ENCODE assay signal across 13 cellular contexts in genomic region chr1:99265124-99265523, GRCh38. TPM values are rescaled to one million over a fixed set of nuclear protein-coding genes. Genes with fewer than 3 reads are reported as not detected.
A peak's percentile ranks its signal among the peaks of the same experiment; 100 is the strongest.
DNase-seq lines count a peak whose midpoint lies in the region; ATAC-seq and TF ChIP-seq lines count a peak whose summit lies in the region.
"Had no signal": no experiment of that assay in that cellular context is flagged by ENCODE, and none has a peak within 500 bp of the region (broad histone marks: within the 10 kb centered on the region; RNA-seq: fewer than 3 reads in every experiment).

No MANE protein-coding gene starts in this region.

- H3K9me3 ChIP-seq in IMR-90 (ENCODE audit: control insufficient read depth, insufficient read depth, low read length) (no peaks in the 10 kb centered on the region), esophagus squamous epithelium (no peaks in the 10 kb centered on the region)

- POLR2A ChIA-PET in IMR-90 (lab: Charles Lee; ENCODE audit: unreplicated experiment), result no interaction called here

- no peak overlapping the region for H2AK9ac ChIP-seq in IMR-90 (replicated peaks; ENCODE audit: low read depth, low read length, poor library complexity)

- DNase-seq in Calu3, result no peak
- no peak for DNase-seq in IMR-90
- DNase-seq in esophagus squamous epithelium (lab: John Stamatoyannopoulos, UW), result no peak
- no peak for DNase-seq in osteocyte (ENCODE audit: extremely low spot score, unreplicated experiment)
- DNase-seq in stimulated activated CD4-positive, alpha-beta T cell treated with anti-CD3 and anti-CD28 coated beads, Interleukin-4, amount 100 ng/mL, for 1 hour, result no peak
- no peak for DNase-seq in stimulated activated naive CD4-positive, alpha-beta T cell (lab: John Stamatoyannopoulos, UW)
- no peak for DNase-seq in NOMO-1 treated with DMSO at 0.1 percent for 48 hours (lab: John Stamatoyannopoulos, UW; ENCODE audit: unreplicated experiment)
- DNase-seq: activated T-cell treated with anti-CD3 and anti-CD28 coated beads, Interleukin-2, amount 50 U/mL, for 4 hours; T1000 had no signal

- H4K20me1 ChIP-seq in IMR-90 (ENCODE audit: insufficient read depth, low read length), result no peaks in the 10 kb centered on the region

- peak overlapping the region; percentile 71; the same call in 1 of the 3 replicates for H2BK15ac ChIP-seq in IMR-90 (ENCODE audit: low read depth, low read length)

- peaks cover 0 to 24% of the 10 kb centered on the region in 2 experiments; a peak in 2 of 4 replicates for H3K79me1 ChIP-seq in IMR-90 (ENCODE audit: low read depth in 1 of 2, low read length in 2 of 2)

- H3K4ac ChIP-seq in IMR-90 (ENCODE audit: low read depth, low read length), result peak overlapping the region; percentile 81; the same call in 1 of the 2 replicates

- peaks cover 17% of the 10 kb centered on the region for H3K27me3 Mint-ChIP-seq in Calu3 (ENCODE audit: unreplicated experiment)
- H3K27me3 Mint-ChIP-seq in osteocyte (ENCODE audit: unreplicated experiment), result peaks cover 32% of the 10 kb centered on the region
- peaks cover 37% of the 10 kb centered on the region for H3K27me3 Mint-ChIP-seq in activated T-helper 17 cell treated with anti-CD3 and anti-CD28 coated beads, Interleukin-2, amount 50 U/mL, for 72 hours

- CTCF ChIA-PET in Calu3 (lab: Charles Lee) (no interaction called here), IMR-90 (lab: Yijun Ruan, JAX) (no interaction called here)

- H3K23ac ChIP-seq in IMR-90 (ENCODE audit: low read depth, low read length), result 0 out of 2 replicates have a peak overlapping the region, but pooled peaks have one; percentile 85

- H3K4me2 ChIP-seq in IMR-90 (ENCODE audit: low read depth, low read length), result peak overlapping the region; percentile 82

- ATAC-seq in IMR-90 (ENCODE audit: low read depth), result no peak
- ATAC-seq in activated T-helper 17 cell treated with anti-CD3 and anti-CD28 coated beads, Interleukin-2, amount 50 U/mL, for 72 hours (replicated peaks), result no peak

- H4K8ac ChIP-seq in IMR-90 (ENCODE audit: low read depth in 2 of 2, low read length in 2 of 2), result 0 out of 4 replicates have a peak overlapping the region, but pooled peaks of 1 of the 2 experiments have one; percentile 26

- H2AFZ ChIP-seq in IMR-90 (replicated peaks; ENCODE audit: low read length, poor library complexity), result no peak overlapping the region

- H2BK20ac ChIP-seq in IMR-90 (ENCODE audit: low read depth, low read length), result no peak overlapping the region

- H3K4me1 ChIP-seq in IMR-90 (ENCODE audit: control insufficient read depth, insufficient read depth, low read length) (peaks cover 14% of the 10 kb centered on the region), esophagus squamous epithelium (peaks cover 0 to 10% (median 5%) of the 10 kb centered on the region in 3 donors)
- H3K4me1 ChIP-seq: parathyroid adenoma had no signal

- no peak overlapping the region for H4K5ac ChIP-seq in IMR-90 (ENCODE audit: low read depth, low read length)

- BruUV-seq in Calu3 (replicated peaks; lab: Mats Ljungman, UMichigan) (no TSS peak), IMR-90 (replicated peaks; lab: Mats Ljungman, UMichigan) (no TSS peak)

- H3K14ac ChIP-seq in IMR-90 (replicated peaks; ENCODE audit: low read depth, low read length), result no peak overlapping the region

- H3K4me3 ChIP-seq in IMR-90 (ENCODE audit: insufficient read depth, low read depth, low read length) (peak overlapping the region; percentile 57), esophagus squamous epithelium (peak overlapping the region in 3 of 4 donors; percentile 41 to 58 (median 44))

- H3K4me1 Mint-ChIP-seq in Calu3 (ENCODE audit: low read depth, unreplicated experiment) (no peaks in the 10 kb centered on the region), osteocyte (ENCODE audit: unreplicated experiment) (peaks cover 17% of the 10 kb centered on the region)
- H3K4me1 Mint-ChIP-seq in activated T-helper 17 cell treated with anti-CD3 and anti-CD28 coated beads, Interleukin-2, amount 50 U/mL, for 72 hours, result no peaks in the 10 kb centered on the region

- H3K27me3 ChIP-seq in IMR-90 (ENCODE audit: control insufficient read depth, insufficient read depth, low read length) (no peaks in the 10 kb centered on the region), esophagus squamous epithelium (peaks cover 0 to 28% (median 0%) of the 10 kb centered on the region in 4 donors)

- no peak overlapping the region for H3K18ac ChIP-seq in IMR-90 (ENCODE audit: low read depth, low read length)

- in situ Hi-C loops in IMR-90 (cut with MboI; ENCODE audit: low sequenced_read_pairs), result no loop called here

- intact Hi-C loops in Calu3 (cut with micrococcal nuclease; ENCODE audit: unreplicated experiment), result no loop called here
- intact Hi-C loops in IMR-90 (cut with micrococcal nuclease), result loop anchor here (5.0 kb wide), 2 partner anchors 182 to 417 kb away; no protein-coding TSS in a partner anchor
- intact Hi-C loops in esophagus squamous epithelium (cut with DNase I), result no loop called here

- H2BK120ac ChIP-seq in IMR-90 (ENCODE audit: low read depth, low read length), result peak overlapping the region; percentile 48; the same call in 1 of the 2 replicates

- WGBS in IMR-90 (ENCODE audit: extremely low coverage in 2 of 2, insufficient read length in 1 of 2), 2 experiments, result no CpG with 5 or more reads among the region's 3 CpGs
- WGBS in esophagus squamous epithelium, 2 donors, result 45 to 53% methylated on average over 3 of the region's 3 CpGs

- H3K9me1 ChIP-seq in IMR-90 (ENCODE audit: insufficient read depth, low read length), result peaks cover 6% of the 10 kb centered on the region

- TF ChIP-seq CTCF in Calu3 (IDR thresholded peaks at IDR 0.05; ENCODE audit: unreplicated experiment), result no peak
- no peak for TF ChIP-seq CTCF in IMR-90 (conservative IDR thresholded peaks at IDR 0.05; ENCODE audit: low read depth, low read length)
- no peak for TF ChIP-seq CTCF in esophagus squamous epithelium (IDR thresholded peaks at IDR 0.05)
- no peak for TF ChIP-seq CTCF in osteocyte (IDR thresholded peaks at IDR 0.05)

- TF ChIP-seq RAD21 in IMR-90 (IDR thresholded peaks at IDR 0.05; ENCODE audit: low read length), result no peak

- H3K36me3 Mint-ChIP-seq in Calu3 (ENCODE audit: insufficient read depth, unreplicated experiment) (peaks cover 9% of the 10 kb centered on the region), osteocyte (ENCODE audit: unreplicated experiment) (no peaks in the 10 kb centered on the region)
- no peaks in the 10 kb centered on the region for H3K36me3 Mint-ChIP-seq in activated T-helper 17 cell treated with anti-CD3 and anti-CD28 coated beads, Interleukin-2, amount 50 U/mL, for 72 hours (ENCODE audit: low read depth)

- dilution Hi-C loops in IMR-90 (cut with HindIII; ENCODE audit: low sequenced_read_pairs, unreplicated experiment), result no loop called here

- H3K9me3 Mint-ChIP-seq in Calu3 (ENCODE audit: low read depth, unreplicated experiment), result no peaks in the 10 kb centered on the region
- H3K9me3 Mint-ChIP-seq in osteocyte (ENCODE audit: unreplicated experiment), result no peaks in the 10 kb centered on the region
- no peaks in the 10 kb centered on the region for H3K9me3 Mint-ChIP-seq in activated T-helper 17 cell treated with anti-CD3 and anti-CD28 coated beads, Interleukin-2, amount 50 U/mL, for 72 hours
- H3K9me3 Mint-ChIP-seq: activated T-cell treated with anti-CD3 and anti-CD28 coated beads, Interleukin-2, amount 50 U/mL, for 4 hours had no signal

- no peak overlapping the region for H3K9ac ChIP-seq in IMR-90 (ENCODE audit: low read depth, low read length)
- H3K9ac ChIP-seq: parathyroid adenoma had no signal

- H3K56ac ChIP-seq in IMR-90 (ENCODE audit: extremely low read depth, insufficient read depth, low read length), result no peak overlapping the region

- TF ChIP-seq POLR2A in IMR-90 (IDR thresholded peaks at IDR 0.05; ENCODE audit: low read depth, low read length), result no peak
- no peak for TF ChIP-seq POLR2A in esophagus squamous epithelium (IDR thresholded peaks at IDR 0.05)

- no peak overlapping the region for H2BK5ac ChIP-seq in IMR-90 (ENCODE audit: low read depth, low read length, poor library complexity, severe bottlenecking)

- H3K4me3 Mint-ChIP-seq in Calu3 (ENCODE audit: low read depth, unreplicated experiment) (peak overlapping the region; percentile 84), osteocyte (ENCODE audit: unreplicated experiment) (peak overlapping the region; percentile 73)
- no peak overlapping the region for H3K4me3 Mint-ChIP-seq in activated T-helper 17 cell treated with anti-CD3 and anti-CD28 coated beads, Interleukin-2, amount 50 U/mL, for 72 hours
- H3K4me3 Mint-ChIP-seq: activated T-cell treated with anti-CD3 and anti-CD28 coated beads, Interleukin-2, amount 50 U/mL, for 4 hours had no signal

- no peak overlapping the region for H2AK5ac ChIP-seq in IMR-90 (ENCODE audit: low read depth, low read length)

- H3K36me3 ChIP-seq in IMR-90 (ENCODE audit: control insufficient read depth, insufficient read depth, low read length), result no peaks in the 10 kb centered on the region
- H3K36me3 ChIP-seq in esophagus squamous epithelium, result no peaks in the 10 kb centered on the region

- H3K27ac ChIP-seq in IMR-90 (ENCODE audit: insufficient read depth, low read length) (no peak overlapping the region), esophagus squamous epithelium (no peak overlapping the region)
- H3K27ac ChIP-seq: C4-2B, parathyroid adenoma, RWPE1 had no signal

- H3K27ac Mint-ChIP-seq in Calu3 (ENCODE audit: unreplicated experiment) (no peak overlapping the region), osteocyte (ENCODE audit: unreplicated experiment) (peak overlapping the region; percentile 28)
- no peak overlapping the region for H3K27ac Mint-ChIP-seq in activated T-helper 17 cell treated with anti-CD3 and anti-CD28 coated beads, Interleukin-2, amount 50 U/mL, for 72 hours

- H4K91ac ChIP-seq in IMR-90 (ENCODE audit: insufficient read depth, low read depth, low read length), result no peak overlapping the region

TF ChIP-seq in IMR-90, 13 proteins besides CTCF, POLR2A, EP300 and RAD21 (continues in another document):
- TF ChIP-seq, protein P1, sequence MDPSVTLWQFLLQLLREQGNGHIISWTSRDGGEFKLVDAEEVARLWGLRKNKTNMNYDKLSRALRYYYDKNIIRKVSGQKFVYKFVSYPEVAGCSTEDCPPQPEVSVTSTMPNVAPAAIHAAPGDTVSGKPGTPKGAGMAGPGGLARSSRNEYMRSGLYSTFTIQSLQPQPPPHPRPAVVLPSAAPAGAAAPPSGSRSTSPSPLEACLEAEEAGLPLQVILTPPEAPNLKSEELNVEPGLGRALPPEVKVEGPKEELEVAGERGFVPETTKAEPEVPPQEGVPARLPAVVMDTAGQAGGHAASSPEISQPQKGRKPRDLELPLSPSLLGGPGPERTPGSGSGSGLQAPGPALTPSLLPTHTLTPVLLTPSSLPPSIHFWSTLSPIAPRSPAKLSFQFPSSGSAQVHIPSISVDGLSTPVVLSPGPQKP (IDR thresholded peaks at IDR 0.05; ENCODE audit: borderline replicate concordance, low read depth, low read length), result no peak

RNA-seq across cellular contexts. Expression of gene PLPPR4, which starts 0.8 kb away (rescaled TPM):
- total RNA-seq in Calu3 (2022) (0.12 TPM in 1 of 2 replicates, not detected in the other), IMR-90 (2012; rRNA removed) (6.4 and 7.0 TPM in 2 replicates), esophagus squamous epithelium (1 to 10 TPM in 1 of 4 donors, under 1 TPM in 3; 0.15 to 1.1 (median 0.70) TPM), osteocyte (5.2 and 5.5 TPM in 2 replicates)
- 3.9 and 4.5 TPM in 2 replicates for polyA plus RNA-seq in IMR-90 (2012; rRNA removed)
- polyA plus RNA-seq in IMR-90 (2012; cell fraction: cytosol; rRNA removed), result 1.6 and 1.7 TPM in 2 replicates
- 2.9 and 9.0 TPM in 2 replicates for polyA plus RNA-seq in IMR-90 (2012; cell fraction: nucleus; rRNA removed; ENCODE audit: low replicate concordance)
- total RNA-seq in activated T-helper 17 cell treated with anti-CD3 and anti-CD28 coated beads, Interleukin-2, amount 50 U/mL, for 72 hours, result not detected
- total RNA-seq: activated T-cell treated with anti-CD3 and anti-CD28 coated beads, Interleukin-2, amount 50 U/mL, for 4 hours had no signal
